In the genomic region with DNA sequence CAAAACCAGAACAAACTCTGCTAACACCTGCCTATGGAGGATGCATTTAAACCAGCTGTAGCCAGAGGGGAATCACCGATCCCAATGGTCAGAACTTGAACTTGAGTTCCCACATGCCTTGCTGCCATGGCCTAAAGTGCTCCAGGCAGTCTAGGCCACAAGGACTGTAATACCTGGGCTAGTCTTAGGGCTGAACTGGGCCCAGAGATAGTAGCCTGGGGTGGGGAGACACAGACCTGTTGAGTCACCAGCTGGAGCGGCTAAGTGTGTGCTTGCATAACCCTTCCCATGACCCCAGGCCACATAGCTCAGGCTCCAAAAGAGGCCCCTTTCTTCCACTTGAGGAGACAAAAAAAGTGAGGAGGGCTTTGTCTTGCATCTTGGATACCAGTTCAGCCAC, we compare ENCODE assay signal across 7 cellular contexts.
"Had no signal": no experiment of that assay in that cellular context is flagged by ENCODE, and none has a peak within 500 bp of the region (broad histone marks: within the 10 kb centered on the region; RNA-seq: fewer than 3 reads in every experiment).

No MANE protein-coding gene starts in this region.

- H3K4me1 Mint-ChIP-seq: IgD-negative memory B cell had no signal

- H3K36me3 ChIP-seq: HAP-1 had no signal

- H3K27ac ChIP-seq: GM23248, HL-60 had no signal

- H3K27me3 Mint-ChIP-seq: IgD-negative memory B cell had no signal

- H3K4me3 ChIP-seq: GM23248, HAP-1 had no signal

- H3K4me3 Mint-ChIP-seq: HFFc6, IgD-negative memory B cell had no signal

- DNase-seq: GM23248, GOT3, H7, HFFc6 had no signal

- H3K36me3 Mint-ChIP-seq: IgD-negative memory B cell had no signal

- H2AFZ ChIP-seq: GM23248 had no signal

- H3K4me1 ChIP-seq: HAP-1 had no signal

- H3K9me3 ChIP-seq: HAP-1 had no signal

- H3K9ac ChIP-seq: GM23248 had no signal

- H3K27ac Mint-ChIP-seq: HFFc6, IgD-negative memory B cell had no signal
